Comparison of ENCODE assay signal across 2 cellular contexts in genomic region chr19:14165986-14166385, GRCh38.
TF ChIP-seq lines count a peak whose summit lies in the region.

No MANE protein-coding gene starts in this region.

TF ChIP-seq in GM12878, 131 proteins besides CTCF, POLR2A, EP300 and RAD21:
- TF ChIP-seq HDGF (IDR thresholded peaks at IDR 0.05) (no peak), RUNX3 (IDR thresholded peaks at IDR 0.05; ENCODE audit: low read length) (peak; percentile 17; the same call in 1 of the 2 replicates)

TF ChIP-seq in GM12891, 5 proteins besides CTCF, POLR2A, EP300 and RAD21:
- TF ChIP-seq SPI1 (IDR thresholded peaks at IDR 0.05; ENCODE audit: low read depth, low read length) (no peak), POU2F2 (IDR thresholded peaks at IDR 0.05; ENCODE audit: low read depth, low read length) (no peak)
